Comparison of ENCODE assay signal across 2 cellular contexts in genomic region chr19:42023121-42023942, GRCh38.
TF ChIP-seq lines count a peak whose summit lies in the region.

No MANE protein-coding gene starts in this region.

TF ChIP-seq in GM12878, 131 proteins besides CTCF, POLR2A, EP300 and RAD21:
- TF ChIP-seq POLR2AphosphoS5 (IDR thresholded peaks at IDR 0.05; ENCODE audit: low read length), result no peak
- TF ChIP-seq HDAC2 (IDR thresholded peaks at IDR 0.05), result no peak
- no peak for TF ChIP-seq PBX3 (IDR thresholded peaks at IDR 0.05; ENCODE audit: insufficient replicate concordance, low read depth, low read length)
- TF ChIP-seq PKNOX1 (IDR thresholded peaks at IDR 0.05), result no peak
- no peak for TF ChIP-seq SUZ12 (IDR thresholded peaks at IDR 0.05; ENCODE audit: unreplicated experiment)
- TF ChIP-seq JUND (IDR thresholded peaks at IDR 0.05; ENCODE audit: low read depth, low read length), result no peak
- no peak for TF ChIP-seq RCOR1 (conservative IDR thresholded peaks at IDR 0.05; ENCODE audit: low read depth, low read length)
- TF ChIP-seq MEF2B (IDR thresholded peaks at IDR 0.05; ENCODE audit: partially characterized antibody, poor library complexity, severe bottlenecking), result no peak
- TF ChIP-seq SRF (IDR thresholded peaks at IDR 0.05; ENCODE audit: low read depth in 2 of 2, low read length in 2 of 2), result no peak
- no peak for TF ChIP-seq ZNF384 (IDR thresholded peaks at IDR 0.05; ENCODE audit: borderline replicate concordance, low read depth, low read length)
- TF ChIP-seq CREB1 (IDR thresholded peaks at IDR 0.05; ENCODE audit: low read depth), result no peak
- no peak for TF ChIP-seq ZNF207 (IDR thresholded peaks at IDR 0.05; ENCODE audit: borderline replicate concordance)
- TF ChIP-seq E2F8 (IDR thresholded peaks at IDR 0.05; ENCODE audit: low read depth, partially characterized antibody), result no peak
- TF ChIP-seq BMI1 (IDR thresholded peaks at IDR 0.05; ENCODE audit: borderline replicate concordance), result no peak
- TF ChIP-seq MLLT1 (IDR thresholded peaks at IDR 0.05), result no peak
- TF ChIP-seq SMAD1 (IDR thresholded peaks at IDR 0.05; ENCODE audit: low read depth, partially characterized antibody), result no peak
- no peak for TF ChIP-seq E4F1 (IDR thresholded peaks at IDR 0.05; ENCODE audit: borderline replicate concordance, partially characterized antibody)
TF ChIP-seq in GM12878: peak in this region for 0.

TF ChIP-seq in GM12891, 5 proteins besides CTCF, POLR2A, EP300 and RAD21 (continued from another document):
- TF ChIP-seq SPI1 (IDR thresholded peaks at IDR 0.05; ENCODE audit: low read depth, low read length), result no peak
- no peak for TF ChIP-seq POU2F2 (IDR thresholded peaks at IDR 0.05; ENCODE audit: low read depth, low read length)
- TF ChIP-seq TAF1 (IDR thresholded peaks at IDR 0.05; ENCODE audit: low read depth, low read length), result no peak
- TF ChIP-seq PAX5 (IDR thresholded peaks at IDR 0.05; ENCODE audit: insufficient read depth, low read length, severe bottlenecking), result no peak
